Comparison of ENCODE assay signal across 16 cellular contexts in genomic region chr22:44288951-44289350, GRCh38. TPM values are rescaled to one million over a fixed set of nuclear protein-coding genes. Genes with fewer than 3 reads are reported as not detected.
DNase-seq lines count a peak whose midpoint lies in the region; ATAC-seq and TF ChIP-seq lines count a peak whose summit lies in the region.
"Had no signal": no experiment of that assay in that cellular context is flagged by ENCODE, and none has a peak within 500 bp of the region (broad histone marks: within the 10 kb centered on the region; RNA-seq: fewer than 3 reads in every experiment).

No MANE protein-coding gene starts in this region.

- POLR2A ChIA-PET in WTC11 (lab: Charles Lee): no interaction called here
- POLR2A ChIA-PET in MCF 10A (lab: Yijun Ruan, JAX): no interaction called here
- POLR2A ChIA-PET in OCI-LY7 (lab: Charles Lee): no interaction called here

- in situ Hi-C loops in HAP-1 (cut with MboI; ENCODE audit: low sequenced_read_pairs): no loop called here

- no peak overlapping the region for H3K4me3 Mint-ChIP-seq in WTC11
- peak overlapping the region; percentile 27 for H3K4me3 Mint-ChIP-seq in neural progenitor cell
- no peak overlapping the region for H3K4me3 Mint-ChIP-seq in MCF 10A (ENCODE audit: unreplicated experiment)
- H3K4me3 Mint-ChIP-seq: CD14-positive monocyte had no signal

- H3F3A ChIP-seq in neural progenitor cell (ENCODE audit: low read depth): no peaks in the 10 kb centered on the region

- no peak for ATAC-seq in WTC11
- ATAC-seq in left colon: peak; percentile 73
- ATAC-seq in psoas muscle: no peak

- intact Hi-C loops in left colon (cut with DNase I, micrococcal nuclease): no loop called here
- intact Hi-C loops in psoas muscle (cut with DNase I): no loop called here
- intact Hi-C loops in MCF 10A (cut with micrococcal nuclease): no loop called here
- intact Hi-C loops in OCI-LY7 (cut with micrococcal nuclease; ENCODE audit: unreplicated experiment): no loop called here

- H3K4me3 ChIP-seq in HAP-1 (no peak overlapping the region), neural progenitor cell (no peak overlapping the region), psoas muscle (no peak overlapping the region), OCI-LY7 (ENCODE audit: low read depth, low read length, poor library complexity, severe bottlenecking) (no peak overlapping the region)

- peaks cover 2% of the 10 kb centered on the region for H3K9me3 Mint-ChIP-seq in WTC11
- H3K9me3 Mint-ChIP-seq in neural progenitor cell: peaks cover 5% of the 10 kb centered on the region
- peaks cover 2% of the 10 kb centered on the region for H3K9me3 Mint-ChIP-seq in MCF 10A (ENCODE audit: unreplicated experiment)

- H3K9me2 ChIP-seq in OCI-LY7 (ENCODE audit: insufficient read depth, low read length): no peaks in the 10 kb centered on the region

- H3K27ac ChIP-seq in neural progenitor cell: no peak overlapping the region
- H3K27ac ChIP-seq in psoas muscle: no peak overlapping the region
- no peak overlapping the region for H3K27ac ChIP-seq in OCI-LY7 (ENCODE audit: low read depth, low read length, poor library complexity, severe bottlenecking)

- no peaks in the 10 kb centered on the region for H3K27me3 ChIP-seq in HAP-1 (ENCODE audit: low read depth)
- no peaks in the 10 kb centered on the region for H3K27me3 ChIP-seq in neural progenitor cell
- peaks cover 0 to 62% (median 9%) of the 10 kb centered on the region in 3 donors for H3K27me3 ChIP-seq in psoas muscle (ENCODE audit: insufficient read depth in 3 of 3, low read length in 2 of 3)

- H3K79me2 ChIP-seq in neural progenitor cell (ENCODE audit: low read depth): no peaks in the 10 kb centered on the region
- no peaks in the 10 kb centered on the region for H3K79me2 ChIP-seq in OCI-LY7 (ENCODE audit: insufficient read depth, low read depth, low read length)

- H3K4me1 ChIP-seq in HAP-1 (no peaks in the 10 kb centered on the region), neural progenitor cell (peaks cover 30% of the 10 kb centered on the region), psoas muscle (no peaks in the 10 kb centered on the region), OCI-LY7 (ENCODE audit: insufficient read depth, low read length, poor library complexity, severe bottlenecking) (no peaks in the 10 kb centered on the region)

- H3K27ac Mint-ChIP-seq in WTC11: peak overlapping the region; percentile 49; the same call in 1 of the 2 replicates
- peak overlapping the region; percentile 87 for H3K27ac Mint-ChIP-seq in neural progenitor cell
- no peak overlapping the region for H3K27ac Mint-ChIP-seq in MCF 10A (ENCODE audit: low read depth, unreplicated experiment)

- no peaks in the 10 kb centered on the region for H3K36me3 ChIP-seq in HAP-1 (replicated peaks)
- no peaks in the 10 kb centered on the region for H3K36me3 ChIP-seq in neural progenitor cell
- no peaks in the 10 kb centered on the region for H3K36me3 ChIP-seq in psoas muscle (ENCODE audit: insufficient read depth in 1 of 2, low read depth in 1 of 2)
- H3K36me3 ChIP-seq in OCI-LY7 (ENCODE audit: insufficient read depth, low read length): no peaks in the 10 kb centered on the region

- no peak overlapping the region for H3K4me2 ChIP-seq in neural progenitor cell
- H3K4me2 ChIP-seq in OCI-LY7 (ENCODE audit: low read length): no peak overlapping the region

- H3K4me1 Mint-ChIP-seq in WTC11: peaks cover 43% of the 10 kb centered on the region
- H3K4me1 Mint-ChIP-seq in neural progenitor cell: peaks cover 57% of the 10 kb centered on the region
- no peaks in the 10 kb centered on the region for H3K4me1 Mint-ChIP-seq in MCF 10A (ENCODE audit: insufficient read depth, unreplicated experiment)

- CTCF ChIA-PET in WTC11 (lab: Charles Lee): interaction anchor here (0.9 to 1.7 kb wide), 5 partner anchors 11 to 296 kb away, joined by 3 to 7 read pairs (median 4); partner anchors contain the start of gene PARVG
- CTCF ChIA-PET in MCF 10A (lab: Yijun Ruan, JAX): interaction anchor here (0.7 kb wide), 1 partner anchor 1090 kb away, joined by 3 read pairs; no protein-coding TSS in a partner anchor
- CTCF ChIA-PET in OCI-LY7 (lab: Charles Lee; ENCODE audit: unreplicated experiment): no interaction called here

- H3K36me3 Mint-ChIP-seq in WTC11: peaks cover 2% of the 10 kb centered on the region
- H3K36me3 Mint-ChIP-seq in neural progenitor cell: no peaks in the 10 kb centered on the region
- H3K36me3 Mint-ChIP-seq in MCF 10A (ENCODE audit: insufficient read depth, unreplicated experiment): no peaks in the 10 kb centered on the region
- H3K36me3 Mint-ChIP-seq: CD14-positive monocyte had no signal

- BruUV-seq in MCF 10A (replicated peaks; lab: Mats Ljungman, UMichigan) (no TSS peak), OCI-LY7 (replicated peaks; lab: Mats Ljungman, UMichigan) (no TSS peak)

- DNase-seq in HAP-1 (ENCODE audit: low spot score in 2 of 2) (peak; percentile 47 to 59), WTC11 (ENCODE audit: low spot score) (no peak), left colon (no peak), neural progenitor cell (ENCODE audit: low spot score) (no peak), NCI-H2107 treated with DMSO at 0.1 percent for 48 hours (lab: John Stamatoyannopoulos, UW; ENCODE audit: unreplicated experiment) (no peak), psoas muscle (no peak), MCF 10A (ENCODE audit: unreplicated experiment) (no peak), OCI-LY7 (ENCODE audit: low spot score) (no peak)
- DNase-seq: DMS153, EL, HCEC 1CT, NCI-H187, NCI-H526 treated with DMSO at 0.1 percent for 48 hours, OCI-M1, RPMI8226 had no signal

- H4K20me1 ChIP-seq in neural progenitor cell (ENCODE audit: low read depth): no peaks in the 10 kb centered on the region
- no peaks in the 10 kb centered on the region for H4K20me1 ChIP-seq in OCI-LY7 (ENCODE audit: insufficient read depth, low read length)

- H3K9me3 ChIP-seq in HAP-1: no peaks in the 10 kb centered on the region
- no peaks in the 10 kb centered on the region for H3K9me3 ChIP-seq in neural progenitor cell (ENCODE audit: low read depth)
- H3K9me3 ChIP-seq in psoas muscle: no peaks in the 10 kb centered on the region
- H3K9me3 ChIP-seq in OCI-LY7 (ENCODE audit: low read length): no peaks in the 10 kb centered on the region

- TF ChIP-seq CTCF in WTC11 (IDR thresholded peaks at IDR 0.05) (no peak), neural progenitor cell (IDR thresholded peaks at IDR 0.05) (no peak), psoas muscle (IDR thresholded peaks at IDR 0.05) (no peak), MCF 10A (IDR thresholded peaks at IDR 0.05; ENCODE audit: unreplicated experiment) (no peak), OCI-LY7 (conservative IDR thresholded peaks at IDR 0.05; ENCODE audit: low read length) (no peak)

- H3K9ac ChIP-seq in neural progenitor cell: no peak overlapping the region

- WGBS in psoas muscle, 3 donors: 76 to 86% (median 83%) methylated on average over 3 of the region's 3 CpGs

- H3K27me3 Mint-ChIP-seq in WTC11 (ENCODE audit: low read depth): no peaks in the 10 kb centered on the region
- H3K27me3 Mint-ChIP-seq in neural progenitor cell (ENCODE audit: insufficient read depth, low read depth): peaks cover 16% of the 10 kb centered on the region
- peaks cover 11% of the 10 kb centered on the region for H3K27me3 Mint-ChIP-seq in MCF 10A (ENCODE audit: insufficient read depth, unreplicated experiment)

- H2AFZ ChIP-seq in neural progenitor cell (replicated peaks) (no peak overlapping the region), OCI-LY7 (ENCODE audit: low read length) (no peak overlapping the region)

TF ChIP-seq in WTC11, 78 proteins besides CTCF, POLR2A, EP300 and RAD21 (continues in another document):
- no peak for TF ChIP-seq MAX (CRISPR knock-in tag; IDR thresholded peaks at IDR 0.05)
- TF ChIP-seq SMAD4 (CRISPR knock-in tag; IDR thresholded peaks at IDR 0.05): no peak
- no peak for TF ChIP-seq GABPB1 (CRISPR knock-in tag; IDR thresholded peaks at IDR 0.05)
- TF ChIP-seq, protein P1, sequence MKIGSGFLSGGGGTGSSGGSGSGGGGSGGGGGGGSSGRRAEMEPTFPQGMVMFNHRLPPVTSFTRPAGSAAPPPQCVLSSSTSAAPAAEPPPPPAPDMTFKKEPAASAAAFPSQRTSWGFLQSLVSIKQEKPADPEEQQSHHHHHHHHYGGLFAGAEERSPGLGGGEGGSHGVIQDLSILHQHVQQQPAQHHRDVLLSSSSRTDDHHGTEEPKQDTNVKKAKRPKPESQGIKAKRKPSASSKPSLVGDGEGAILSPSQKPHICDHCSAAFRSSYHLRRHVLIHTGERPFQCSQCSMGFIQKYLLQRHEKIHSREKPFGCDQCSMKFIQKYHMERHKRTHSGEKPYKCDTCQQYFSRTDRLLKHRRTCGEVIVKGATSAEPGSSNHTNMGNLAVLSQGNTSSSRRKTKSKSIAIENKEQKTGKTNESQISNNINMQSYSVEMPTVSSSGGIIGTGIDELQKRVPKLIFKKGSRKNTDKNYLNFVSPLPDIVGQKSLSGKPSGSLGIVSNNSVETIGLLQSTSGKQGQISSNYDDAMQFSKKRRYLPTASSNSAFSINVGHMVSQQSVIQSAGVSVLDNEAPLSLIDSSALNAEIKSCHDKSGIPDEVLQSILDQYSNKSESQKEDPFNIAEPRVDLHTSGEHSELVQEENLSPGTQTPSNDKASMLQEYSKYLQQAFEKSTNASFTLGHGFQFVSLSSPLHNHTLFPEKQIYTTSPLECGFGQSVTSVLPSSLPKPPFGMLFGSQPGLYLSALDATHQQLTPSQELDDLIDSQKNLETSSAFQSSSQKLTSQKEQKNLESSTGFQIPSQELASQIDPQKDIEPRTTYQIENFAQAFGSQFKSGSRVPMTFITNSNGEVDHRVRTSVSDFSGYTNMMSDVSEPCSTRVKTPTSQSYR (CRISPR knock-in tag; IDR thresholded peaks at IDR 0.05): no peak
- TF ChIP-seq USF2 (CRISPR knock-in tag; IDR thresholded peaks at IDR 0.05): no peak

RNA-seq across cellular contexts. Expression of gene SHISAL1, which starts 23.8 kb away (rescaled TPM):
- total RNA-seq in WTC11 (2021) (1.8 to 2.7 TPM (median 1.8 TPM) in 3 replicates), left colon (1 to 10 TPM in 1 of 2 donors, under 1 TPM in 1; 0.27 to 8.6 TPM), neural progenitor cell (ENCODE audit: low replicate concordance) (4.4 and 5.7 TPM in 2 replicates), psoas muscle (under 1 TPM in 3 of 4 donors, not detected in 1; 0.05 to 0.24 (median 0.11) TPM), MCF 10A (2022) (1.6 and 3.7 TPM in 2 replicates), OCI-LY7 (2022) (not detected in 2 replicates)
- under 1 TPM; 0.01 to 0.08 (median 0.04) TPM for polyA plus RNA-seq in psoas muscle
- total RNA-seq in OCI-LY7 (2014; rRNA removed; shearing (Covaris generic)): not detected in 2 replicates
- polyA plus RNA-seq: CD14-positive monocyte had no signal

Comparison
In these comparisons a context has a peak if more than half of its experiments do, and no peak if none do; other contexts are left out.
1. DNase-seq: peak in HAP-1 (2 of 2); none in WTC11 (single experiment), left colon (0 of 2), neural progenitor cell (single experiment), NCI-H2107 treated with DMSO at 0.1 percent for 48 hours (single experiment), psoas muscle (0 of 2), MCF 10A (single experiment) and OCI-LY7 (single experiment).